Comparison of ENCODE assay signal across 17 cellular contexts in genomic region chr5:157335534-157336422, GRCh38.
DNase-seq lines count a peak whose midpoint lies in the region; FAIRE-seq and TF ChIP-seq lines count a peak whose summit lies in the region.
"Had no signal": no experiment of that assay in that cellular context is flagged by ENCODE, and none has a peak within 500 bp of the region (broad histone marks: within the 10 kb centered on the region; RNA-seq: fewer than 3 reads in every experiment).

No MANE protein-coding gene starts in this region.

- DNase-seq in AG10803 (ENCODE audit: low read depth) (peak; percentile 76), epithelial cell of esophagus (ENCODE audit: low read depth) (peak; percentile 13), prostate gland (ENCODE audit: low spot score) (peak; percentile 36), uterus (no peak), nucleus accumbens (lab: John Stamatoyannopoulos, UW) (no peak), cerebellum (ENCODE audit: low spot score) (no peak), urothelium cell line (ENCODE audit: low spot score) (no peak)
- DNase-seq: activated CD8-positive, alpha-beta memory T cell treated with anti-CD3 and anti-CD28 coated beads, Interleukin-2, amount 10 ng/mL, durations not matched to agents 7 days and 5 days; activated naive CD8-positive, alpha-beta T cell treated with anti-CD3 and anti-CD28 coated beads, Interleukin-2, amount 10 ng/mL, durations not matched to agents 7 days and 5 days; C1 segment of cervical spinal cord; cerebellar nuclear complex; erythroblast; hypothalamus; left lung; trophoblast cell had no signal

- 18% methylated on average over 8 of the region's 8 CpGs for WGBS in prostate gland

- no peak overlapping the region for H3K4me3 ChIP-seq in AG10803 (ENCODE audit: low read length)
- H3K4me3 ChIP-seq in epithelial cell of esophagus (ENCODE audit: low read length): no peak overlapping the region
- H3K4me3 ChIP-seq in prostate gland: no peak overlapping the region
- no peak overlapping the region for H3K4me3 ChIP-seq in uterus
- H3K4me3 ChIP-seq: left lung, neural progenitor cell had no signal

- H3K4me1 ChIP-seq in prostate gland (replicated peaks) (no peaks in the 10 kb centered on the region), uterus (no peaks in the 10 kb centered on the region)
- H3K4me1 ChIP-seq: left lung, neural progenitor cell had no signal

- intact Hi-C loops in prostate gland (cut with DNase I): no loop called here
- intact Hi-C loops in uterus (cut with DNase I; ENCODE audit: low total_unique reads): loop anchor here (10.0 kb wide), 1 partner anchor 399 kb away; the partner anchor contains the start of gene THG1L

- H3K9me3 ChIP-seq in KOPT-K1 (ENCODE audit: insufficient read depth, low read length, poor library complexity, severe bottlenecking): no peaks in the 10 kb centered on the region
- no peaks in the 10 kb centered on the region for H3K9me3 ChIP-seq in prostate gland
- H3K9me3 ChIP-seq in uterus: no peaks in the 10 kb centered on the region
- H3K9me3 ChIP-seq: left lung had no signal

- TF ChIP-seq CTCF in AG10803 (conservative IDR thresholded peaks at IDR 0.05; ENCODE audit: low read length) (no peak), epithelial cell of esophagus (IDR thresholded peaks at IDR 0.05; ENCODE audit: insufficient read depth, low read depth, low read length, missing control alignments) (no peak), prostate gland (IDR thresholded peaks at IDR 0.05) (no peak), uterus (IDR thresholded peaks at IDR 0.05) (no peak)

- no peaks in the 10 kb centered on the region for H3K27me3 ChIP-seq in prostate gland (replicated peaks; ENCODE audit: insufficient read depth)
- no peaks in the 10 kb centered on the region for H3K27me3 ChIP-seq in uterus
- H3K27me3 ChIP-seq: left lung, neural progenitor cell had no signal

- no peak for TF ChIP-seq POLR2A in prostate gland (IDR thresholded peaks at IDR 0.05)
- no peak for TF ChIP-seq POLR2A in uterus (IDR thresholded peaks at IDR 0.05)

- FAIRE-seq in urothelium cell line (lab: Jason Lieb, UNC): no peak

- peak overlapping the region; percentile 95 for H3K27ac ChIP-seq in KOPT-K1 (ENCODE audit: low read depth, low read length, poor library complexity, severe bottlenecking)
- H3K27ac ChIP-seq in prostate gland: peak overlapping the region; percentile 57 to 58
- H3K27ac ChIP-seq in uterus: no peak overlapping the region
- H3K27ac ChIP-seq: left lung, neural progenitor cell had no signal

- peaks cover 94% of the 10 kb centered on the region for H3K36me3 ChIP-seq in KOPT-K1 (ENCODE audit: insufficient read depth, low read length)
- no peaks in the 10 kb centered on the region for H3K36me3 ChIP-seq in prostate gland
- H3K36me3 ChIP-seq in uterus: no peaks in the 10 kb centered on the region

Comparison
In these comparisons a context has a peak if more than half of its experiments do, and no peak if none do; other contexts are left out.
1. DNase-seq: peak in AG10803 (single experiment), epithelial cell of esophagus (single experiment) and prostate gland (single experiment); none in uterus (0 of 2), nucleus accumbens (0 of 56), cerebellum (single experiment) and urothelium cell line (single experiment).
2. H3K27ac ChIP-seq: peak in KOPT-K1 (single experiment) and prostate gland (2 of 2); none in uterus (0 of 2).